Comparison of ENCODE assay signal across 8 cellular contexts in genomic region chr7:105387621-105388372, GRCh38. TPM values are rescaled to one million over a fixed set of nuclear protein-coding genes. Genes with fewer than 3 reads are reported as not detected.
DNase-seq lines count a peak whose midpoint lies in the region; ATAC-seq and TF ChIP-seq lines count a peak whose summit lies in the region.

No MANE protein-coding gene starts in this region.

- no peaks in the 10 kb centered on the region for H3K9me3 ChIP-seq in NT2/D1 (ENCODE audit: insufficient read depth, low read length)
- H3K9me3 ChIP-seq in naive thymus-derived CD4-positive, alpha-beta T cell (ENCODE audit: control insufficient read depth in 2 of 3, low read length in 3 of 3): no peaks in the 10 kb centered on the region

- intact Hi-C loops in naive thymus-derived CD4-positive, alpha-beta T cell (cut with micrococcal nuclease): loop anchor here (1.0 to 10.0 kb wide), 9 partner anchors 35 to 443 kb away; partner anchors contain the start of gene RINT1 (in 2 of the 2)

- H3K4me1 Mint-ChIP-seq in activated T-cell treated with anti-CD3 and anti-CD28 coated beads, Interleukin-2, amount 50 U/mL, for 72 hours (ENCODE audit: low read depth): peaks cover 39% of the 10 kb centered on the region
- peaks cover 19 to 50% (median 40%) of the 10 kb centered on the region in 7 donors for H3K4me1 Mint-ChIP-seq in naive thymus-derived CD4-positive, alpha-beta T cell

- ATAC-seq in GM19035 (IDR thresholded peaks at IDR 0.05; ENCODE audit: unreplicated experiment): peak; percentile 51
- peak; percentile 54 for ATAC-seq in HG03342 (IDR thresholded peaks at IDR 0.05; ENCODE audit: unreplicated experiment)
- peak; percentile 53 to 58 for ATAC-seq in activated T-cell treated with anti-CD3 and anti-CD28 coated beads, Interleukin-2, amount 50 U/mL, for 72 hours (replicated peaks in 1 of 2)
- peak; percentile 57 for ATAC-seq in naive thymus-derived CD4-positive, alpha-beta T cell

- peak overlapping the region; percentile 61 for H3K27ac ChIP-seq in naive thymus-derived CD4-positive, alpha-beta T cell (ENCODE audit: low read depth, low read length)

- peaks cover 2% of the 10 kb centered on the region; the same call in 1 of the 2 replicates for H3K36me3 ChIP-seq in BJ (ENCODE audit: control insufficient read depth, insufficient read depth, low read length)
- H3K36me3 ChIP-seq in NT2/D1 (ENCODE audit: insufficient read depth, insufficient read length, low read length): peaks cover 6% of the 10 kb centered on the region
- no peaks in the 10 kb centered on the region for H3K36me3 ChIP-seq in naive thymus-derived CD4-positive, alpha-beta T cell (ENCODE audit: control insufficient read depth in 2 of 3, insufficient read depth in 3 of 3, low read length in 3 of 3)

- H3K27ac Mint-ChIP-seq in activated T-cell treated with anti-CD3 and anti-CD28 coated beads, Interleukin-2, amount 50 U/mL, for 72 hours: peak overlapping the region; percentile 96
- H3K27ac Mint-ChIP-seq in naive thymus-derived CD4-positive, alpha-beta T cell: peak overlapping the region; percentile 60 to 95 (median 90)

- no peaks in the 10 kb centered on the region for H3K9me3 Mint-ChIP-seq in activated T-cell treated with anti-CD3 and anti-CD28 coated beads, Interleukin-2, amount 50 U/mL, for 72 hours
- peaks cover 0 to 2% (median 0%) of the 10 kb centered on the region in 11 donors for H3K9me3 Mint-ChIP-seq in naive thymus-derived CD4-positive, alpha-beta T cell

- H3K9ac ChIP-seq in NT2/D1 (ENCODE audit: insufficient read length, low read depth): peak overlapping the region; percentile 51

- no peaks in the 10 kb centered on the region for H3K27me3 ChIP-seq in BJ (ENCODE audit: control insufficient read depth, insufficient read depth, low read length)
- peaks cover 6% of the 10 kb centered on the region for H3K27me3 ChIP-seq in NT2/D1 (ENCODE audit: insufficient read depth, insufficient read length)
- no peaks in the 10 kb centered on the region for H3K27me3 ChIP-seq in naive thymus-derived CD4-positive, alpha-beta T cell (ENCODE audit: control insufficient read depth in 2 of 2, insufficient read depth in 2 of 2, low read length in 2 of 2)

- H3K4me1 ChIP-seq in NT2/D1 (ENCODE audit: insufficient read depth, insufficient read length): no peaks in the 10 kb centered on the region
- peaks cover 5 to 12% of the 10 kb centered on the region in 2 donors for H3K4me1 ChIP-seq in naive thymus-derived CD4-positive, alpha-beta T cell (ENCODE audit: control insufficient read depth in 2 of 2, insufficient read depth in 2 of 2, low read length in 2 of 2)

- CTCF ChIA-PET in BJ (lab: Yijun Ruan, JAX): interaction anchor here (1.1 to 2.5 kb wide), 3 partner anchors 10 to 43 kb away, joined by 3 to 8 read pairs (median 3); no protein-coding TSS in a partner anchor
- CTCF ChIA-PET in naive thymus-derived CD4-positive, alpha-beta T cell (lab: Charles Lee): interaction anchor here (0.6 to 1.1 kb wide), 3 partner anchors 12 to 374 kb away, joined by 3 to 6 read pairs (median 3); partner anchors contain the start of gene KMT2E

- peaks cover 5 to 12% of the 10 kb centered on the region in 2 donors for H3K36me3 Mint-ChIP-seq in activated T-cell treated with anti-CD3 and anti-CD28 coated beads, Interleukin-2, amount 50 U/mL, for 72 hours (ENCODE audit: insufficient read depth in 2 of 2)
- peaks cover 0 to 7% (median 5%) of the 10 kb centered on the region in 5 donors for H3K36me3 Mint-ChIP-seq in naive thymus-derived CD4-positive, alpha-beta T cell

- peak overlapping the region; percentile 92 to 99 for H3K4me3 Mint-ChIP-seq in activated T-cell treated with anti-CD3 and anti-CD28 coated beads, Interleukin-2, amount 50 U/mL, for 72 hours
- peak overlapping the region; percentile 79 to 99 (median 96) for H3K4me3 Mint-ChIP-seq in naive thymus-derived CD4-positive, alpha-beta T cell

- H3K4me3 ChIP-seq in BJ (ENCODE audit: low read depth, low read length) (peak overlapping the region; percentile 89), NT2/D1 (ENCODE audit: insufficient read length, low read depth) (peak overlapping the region; percentile 75)
- peak overlapping the region; percentile 77 for H3K4me3 ChIP-seq in naive thymus-derived CD4-positive, alpha-beta T cell (ENCODE audit: low read length)

- TF ChIP-seq CTCF in BJ (IDR thresholded peaks at IDR 0.05; ENCODE audit: insufficient read depth, low read depth, low read length): 0 out of 2 replicates have a peak, but pooled peaks have one; percentile 9

- no peak for DNase-seq in BJ (ENCODE audit: low read depth)
- no peak for DNase-seq in NT2/D1 (ENCODE audit: low read depth, low spot score)
- peak; percentile 58 to 70 for DNase-seq in activated T-cell treated with anti-CD3 and anti-CD28 coated beads, Interleukin-2, amount 50 U/mL, for 72 hours
- peak; percentile 28 for DNase-seq in fibroblast of gingiva (ENCODE audit: low read depth)
- peak; percentile 20 to 56 (median 39) for DNase-seq in naive thymus-derived CD4-positive, alpha-beta T cell
- peak; percentile 42 for DNase-seq in stimulated activated naive CD4-positive, alpha-beta T cell treated with Interleukin-2 at 50 U/mL for 16 hours (lab: John Stamatoyannopoulos, UW)

- POLR2A ChIA-PET in BJ (lab: Charles Lee): no interaction called here
- POLR2A ChIA-PET in naive thymus-derived CD4-positive, alpha-beta T cell (lab: Charles Lee): interaction anchor here (0.5 to 3.4 kb wide), 8 partner anchors 8 to 374 kb away, joined by 3 to 17 read pairs (median 4); partner anchors contain the start of genes KMT2E and RINT1

- no peaks in the 10 kb centered on the region for H3K27me3 Mint-ChIP-seq in activated T-cell treated with anti-CD3 and anti-CD28 coated beads, Interleukin-2, amount 50 U/mL, for 72 hours (ENCODE audit: low read depth)
- H3K27me3 Mint-ChIP-seq in naive thymus-derived CD4-positive, alpha-beta T cell: peaks cover 0 to 2% (median 0%) of the 10 kb centered on the region in 5 donors

RNA-seq across cellular contexts. Expression of gene SRPK2, which starts 0.9 kb away (rescaled TPM):
- 10.8 and 18.1 TPM in 2 replicates for polyA plus RNA-seq in BJ (2011; rRNA removed)
- 16.3 and 21.7 TPM in 2 replicates for polyA minus RNA-seq in BJ (2011; rRNA and poly(A)+ RNA removed)
- 10 to 100 TPM; 45.4 to 51.0 TPM for total RNA-seq in activated T-cell treated with anti-CD3 and anti-CD28 coated beads, Interleukin-2, amount 50 U/mL, for 72 hours
- 10 to 100 TPM; 45.1 to 56.7 (median 46.8) TPM for total RNA-seq in naive thymus-derived CD4-positive, alpha-beta T cell
- polyA plus RNA-seq in naive thymus-derived CD4-positive, alpha-beta T cell: 10 to 100 TPM; 40.2 to 52.8 TPM

Comparison
In these comparisons a context has a peak if more than half of its experiments do, and no peak if none do; other contexts are left out.
1. DNase-seq: peak in activated T-cell treated with anti-CD3 and anti-CD28 coated beads, Interleukin-2, amount 50 U/mL, for 72 hours (2 of 2), fibroblast of gingiva (single experiment), naive thymus-derived CD4-positive, alpha-beta T cell (9 of 9) and stimulated activated naive CD4-positive, alpha-beta T cell treated with Interleukin-2 at 50 U/mL for 16 hours (single experiment); none in BJ (single experiment) and NT2/D1 (single experiment).
2. Peak in every context shown above with its lines, with median percentiles within 50 percentile points of each other: H3K4me3 ChIP-seq and ATAC-seq.